ENCODE assay signal across 1 cellular context in the genomic region with DNA sequence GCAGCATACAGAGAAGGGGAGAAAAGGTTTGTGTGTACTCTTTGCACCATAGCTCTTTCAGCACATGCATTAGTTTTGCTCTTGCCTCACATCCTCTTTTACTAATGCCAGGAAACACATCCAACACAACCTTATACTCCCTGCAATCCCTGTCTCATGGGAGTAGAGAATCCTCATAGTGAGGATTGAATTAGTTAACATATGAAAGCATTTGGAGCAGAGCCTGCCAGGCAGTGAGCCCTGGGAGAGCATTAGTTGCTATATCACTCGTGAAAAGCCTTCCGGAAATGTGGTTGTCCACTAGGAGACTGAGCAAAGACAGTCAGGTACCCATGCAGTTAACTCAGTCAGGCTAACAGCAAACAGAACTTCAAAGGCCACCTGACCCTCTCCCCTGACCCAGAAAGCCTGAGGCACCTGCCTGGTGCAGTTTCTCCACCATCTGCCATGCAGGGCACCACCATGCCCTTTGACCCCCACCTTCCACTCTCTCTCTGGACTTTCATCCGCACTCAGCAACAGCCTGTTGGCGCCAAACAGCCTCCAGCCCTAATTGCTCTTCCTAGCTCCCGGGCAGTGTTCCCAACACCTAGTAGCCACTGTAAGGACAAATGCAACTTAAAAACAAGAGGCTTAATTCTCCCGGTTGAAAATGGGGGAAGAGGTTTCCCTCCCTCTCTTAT.
TF ChIP-seq lines count a peak whose summit lies in the region.

No MANE protein-coding gene starts in this region.

TF ChIP-seq in HepG2, 621 proteins besides CTCF, POLR2A, EP300 and RAD21 (continued from another document and continues in another):
- TF ChIP-seq MAFK (conservative IDR thresholded peaks at IDR 0.05 in 1 of 2, IDR thresholded peaks at IDR 0.05 in 1 of 2; ENCODE audit: low read length in 2 of 2) (no peak), HMGXB3 (CRISPR knock-in tag; IDR thresholded peaks at IDR 0.05; ENCODE audit: borderline replicate concordance) (no peak), SRSF1 (optimal IDR thresholded peaks at IDR 0.05; ENCODE audit: low read depth, low read length) (no peak), MNT (IDR thresholded peaks at IDR 0.05) (peak; percentile 43), PHF21A (CRISPR knock-in tag; IDR thresholded peaks at IDR 0.05) (peak; percentile 92), AGO2 (optimal IDR thresholded peaks at IDR 0.05; ENCODE audit: low read depth, low read length) (no peak), KLF6 (CRISPR knock-in tag; IDR thresholded peaks at IDR 0.05) (no peak), ZNF530 (CRISPR knock-in tag; IDR thresholded peaks at IDR 0.05; ENCODE audit: low read depth) (no peak), ZNF331 (CRISPR knock-in tag; IDR thresholded peaks at IDR 0.05) (peak; percentile 93), UBTF (CRISPR knock-in tag; IDR thresholded peaks at IDR 0.05) (peak; percentile 83), ZNF292 (CRISPR knock-in tag; IDR thresholded peaks at IDR 0.05; ENCODE audit: borderline replicate concordance, low read depth) (peak; percentile 97), ZMYM3 (CRISPR knock-in tag; IDR thresholded peaks at IDR 0.05) (peak; percentile 91), KLF9 (CRISPR knock-in tag; IDR thresholded peaks at IDR 0.05; ENCODE audit: low read depth) (no peak; the same call in 1 of the 2 replicates), ZNF83 (CRISPR knock-in tag; IDR thresholded peaks at IDR 0.05; ENCODE audit: borderline replicate concordance) (0 out of 2 replicates have a peak, but pooled peaks have one; percentile 80), ZNF790 (CRISPR knock-in tag; IDR thresholded peaks at IDR 0.05; ENCODE audit: borderline replicate concordance) (peak; percentile 29; the same call in 1 of the 2 replicates), CREB3 (CRISPR knock-in tag; IDR thresholded peaks at IDR 0.05) (no peak), ZNF10 (CRISPR knock-in tag; IDR thresholded peaks at IDR 0.05; ENCODE audit: borderline replicate concordance, low read depth) (no peak), JUN (CRISPR knock-in tag; IDR thresholded peaks at IDR 0.05) (peak; percentile 59; the same call in 1 of the 2 replicates), ZIK1 (CRISPR knock-in tag; IDR thresholded peaks at IDR 0.05; ENCODE audit: borderline replicate concordance, low read depth) (peak; percentile 74; the same call in 1 of the 2 replicates), NONO (IDR thresholded peaks at IDR 0.05) (no peak), NONO (CRISPR knock-in tag; conservative IDR thresholded peaks at IDR 0.05) (peak; percentile 90), ZFP90 (CRISPR knock-in tag; IDR thresholded peaks at IDR 0.05; ENCODE audit: borderline replicate concordance) (no peak), CBX2 (IDR thresholded peaks at IDR 0.05; ENCODE audit: low read depth, low read length) (no peak), CBX2 (CRISPR knock-in tag; IDR thresholded peaks at IDR 0.05; ENCODE audit: low read depth) (no peak), RBFOX2 (IDR thresholded peaks at IDR 0.05; ENCODE audit: low read depth, low read length) (peak; percentile 62), ZNF768 (CRISPR knock-in tag; IDR thresholded peaks at IDR 0.05) (no peak), ZNF678 (CRISPR knock-in tag; IDR thresholded peaks at IDR 0.05) (no peak), ZNF772 (CRISPR knock-in tag; IDR thresholded peaks at IDR 0.05) (peak; percentile 90), TRIM22 (IDR thresholded peaks at IDR 0.05) (no peak), ZNF776 (CRISPR knock-in tag; IDR thresholded peaks at IDR 0.05) (no peak), ZNF44 (CRISPR knock-in tag; IDR thresholded peaks at IDR 0.05) (no peak), PAF1 (CRISPR knock-in tag; IDR thresholded peaks at IDR 0.05) (no peak), HOXA3 (CRISPR knock-in tag; IDR thresholded peaks at IDR 0.05) (peak; percentile 94), ZNF547 (CRISPR knock-in tag; IDR thresholded peaks at IDR 0.05) (peak; percentile 52; the same call in 1 of the 2 replicates), ZNF34 (CRISPR knock-in tag; IDR thresholded peaks at IDR 0.05; ENCODE audit: borderline replicate concordance) (no peak), ZZZ3 (CRISPR knock-in tag; IDR thresholded peaks at IDR 0.05; ENCODE audit: borderline replicate concordance) (0 out of 2 replicates have a peak, but pooled peaks have one; percentile 54), ZNF7 (CRISPR knock-in tag; IDR thresholded peaks at IDR 0.05) (no peak), U2AF1 (optimal IDR thresholded peaks at IDR 0.05; ENCODE audit: low read depth, low read length) (peak; percentile 87), ZNF713 (CRISPR knock-in tag; IDR thresholded peaks at IDR 0.05) (no peak), ZNF382 (CRISPR knock-in tag; IDR thresholded peaks at IDR 0.05; ENCODE audit: borderline replicate concordance) (no peak), HOXA9 (CRISPR knock-in tag; IDR thresholded peaks at IDR 0.05; ENCODE audit: borderline replicate concordance) (no peak), ZFP1 (CRISPR knock-in tag; IDR thresholded peaks at IDR 0.05) (peak; percentile 89; the same call in 1 of the 2 replicates), ONECUT2 (CRISPR knock-in tag; IDR thresholded peaks at IDR 0.05) (no peak), ZNF788 (CRISPR knock-in tag; IDR thresholded peaks at IDR 0.05; ENCODE audit: borderline replicate concordance) (peak; percentile 94), ZNF253 (CRISPR knock-in tag; IDR thresholded peaks at IDR 0.05; ENCODE audit: borderline replicate concordance) (no peak), RNF219 (CRISPR knock-in tag; IDR thresholded peaks at IDR 0.05) (no peak), ZNF607 (CRISPR knock-in tag; IDR thresholded peaks at IDR 0.05; ENCODE audit: borderline replicate concordance) (peak; percentile 79; the same call in 1 of the 2 replicates), ISL2 (CRISPR knock-in tag; IDR thresholded peaks at IDR 0.05) (peak; percentile 96), FOXC1 (CRISPR knock-in tag; IDR thresholded peaks at IDR 0.05; ENCODE audit: borderline replicate concordance) (no peak; the same call in 1 of the 2 replicates), ZNF124 (CRISPR knock-in tag; IDR thresholded peaks at IDR 0.05) (peak; percentile 84; the same call in 1 of the 2 replicates), NFIC (IDR thresholded peaks at IDR 0.05; ENCODE audit: low read length) (peak; percentile 86), ZBTB38 (CRISPR knock-in tag; IDR thresholded peaks at IDR 0.05) (peak; percentile 93), SALL1 (CRISPR knock-in tag; IDR thresholded peaks at IDR 0.05) (peak; percentile 99)
- TF ChIP-seq, protein P1, sequence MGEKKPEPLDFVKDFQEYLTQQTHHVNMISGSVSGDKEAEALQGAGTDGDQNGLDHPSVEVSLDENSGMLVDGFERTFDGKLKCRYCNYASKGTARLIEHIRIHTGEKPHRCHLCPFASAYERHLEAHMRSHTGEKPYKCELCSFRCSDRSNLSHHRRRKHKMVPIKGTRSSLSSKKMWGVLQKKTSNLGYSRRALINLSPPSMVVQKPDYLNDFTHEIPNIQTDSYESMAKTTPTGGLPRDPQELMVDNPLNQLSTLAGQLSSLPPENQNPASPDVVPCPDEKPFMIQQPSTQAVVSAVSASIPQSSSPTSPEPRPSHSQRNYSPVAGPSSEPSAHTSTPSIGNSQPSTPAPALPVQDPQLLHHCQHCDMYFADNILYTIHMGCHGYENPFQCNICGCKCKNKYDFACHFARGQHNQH (CRISPR knock-in tag; IDR thresholded peaks at IDR 0.05), result peak; percentile 98
- TF ChIP-seq, protein P2, sequence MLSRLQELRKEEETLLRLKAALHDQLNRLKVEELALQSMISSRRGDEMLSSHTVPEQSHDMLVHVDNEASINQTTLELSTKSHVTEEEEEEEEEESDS (CRISPR knock-in tag; IDR thresholded peaks at IDR 0.05; ENCODE audit: borderline replicate concordance), result peak; percentile 79; the same call in 1 of the 2 replicates
- TF ChIP-seq, protein P3, sequence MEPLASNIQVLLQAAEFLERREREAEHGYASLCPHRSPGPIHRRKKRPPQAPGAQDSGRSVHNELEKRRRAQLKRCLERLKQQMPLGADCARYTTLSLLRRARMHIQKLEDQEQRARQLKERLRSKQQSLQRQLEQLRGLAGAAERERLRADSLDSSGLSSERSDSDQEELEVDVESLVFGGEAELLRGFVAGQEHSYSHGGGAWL (CRISPR knock-in tag; IDR thresholded peaks at IDR 0.05), result peak; percentile 55; the same call in 1 of the 2 replicates
